9 cellular contexts compared by ENCODE assay signal in genomic region chr12:49824886-49825285, GRCh38. TPM values are rescaled to one million over a fixed set of nuclear protein-coding genes. Genes with fewer than 3 reads are reported as not detected.
DNase-seq lines count a peak whose midpoint lies in the region; ATAC-seq and TF ChIP-seq lines count a peak whose summit lies in the region.
"Had no signal": no experiment of that assay in that cellular context is flagged by ENCODE, and none has a peak within 500 bp of the region (broad histone marks: within the 10 kb centered on the region; RNA-seq: fewer than 3 reads in every experiment).

No MANE protein-coding gene starts in this region.

- H3K27ac ChIP-seq in layer of hippocampus (ENCODE audit: low read depth, low read length) (peak overlapping the region; percentile 48), substantia nigra (ENCODE audit: low read depth, low read length, poor library complexity, severe bottlenecking) (peak overlapping the region; percentile 63)

- H3K27ac Mint-ChIP-seq in progenitor cell of endocrine pancreas, result no peak overlapping the region

- peaks cover 4% of the 10 kb centered on the region for H3K36me3 Mint-ChIP-seq in progenitor cell of endocrine pancreas (ENCODE audit: insufficient read depth)

- no peaks in the 10 kb centered on the region for H3K27me3 Mint-ChIP-seq in progenitor cell of endocrine pancreas

- no peaks in the 10 kb centered on the region for H3K27me3 ChIP-seq in layer of hippocampus (ENCODE audit: control insufficient read depth, insufficient read depth, low read length)

- H3K9me3 Mint-ChIP-seq in progenitor cell of endocrine pancreas (ENCODE audit: low read depth), result no peaks in the 10 kb centered on the region
- H3K9me3 Mint-ChIP-seq: activated T-cell treated with anti-CD3 and anti-CD28 coated beads, Interleukin-2, amount 50 U/mL, for 4 hours had no signal

- no peak overlapping the region for H3K4me3 ChIP-seq in astrocyte of the spinal cord (ENCODE audit: low read depth, low read length)

- in situ Hi-C loops in astrocyte of the spinal cord (cut with HindIII; ENCODE audit: low sequenced_read_pairs), result no loop called here

- H3K4me3 Mint-ChIP-seq in progenitor cell of endocrine pancreas (ENCODE audit: low read depth), result no peak overlapping the region
- H3K4me3 Mint-ChIP-seq: activated T-cell treated with anti-CD3 and anti-CD28 coated beads, Interleukin-2, amount 50 U/mL, for 4 hours had no signal

- TF ChIP-seq CTCF in astrocyte of the spinal cord (IDR thresholded peaks at IDR 0.05; ENCODE audit: low read depth, low read length) (no peak), progenitor cell of endocrine pancreas (IDR thresholded peaks at IDR 0.05; ENCODE audit: unreplicated experiment) (no peak)

- ATAC-seq in GM21619 (IDR thresholded peaks at IDR 0.05; ENCODE audit: unreplicated experiment), result no peak
- ATAC-seq: activated T-cell treated with anti-CD3 and anti-CD28 coated beads, Interleukin-2, amount 50 U/mL, for 4 hours had no signal

- H3K4me1 Mint-ChIP-seq in progenitor cell of endocrine pancreas (ENCODE audit: low read depth), result peaks cover 16% of the 10 kb centered on the region

- DNase-seq in LHCN-M2 (ENCODE audit: low read depth) (peak; percentile 86), astrocyte of the spinal cord (ENCODE audit: low read depth, low spot score) (peak; percentile 53), substantia nigra (lab: John Stamatoyannopoulos, UW) (peak in 6 of 49 donors; percentile 16 to 56 (median 22)), progenitor cell of endocrine pancreas (ENCODE audit: low spot score, unreplicated experiment) (no peak), T1000 (lab: John Stamatoyannopoulos, UW) (no peak)
- no peak for DNase-seq in activated CD8-positive, alpha-beta memory T cell treated with anti-CD3 and anti-CD28 coated beads, Interleukin-2, amount 50 U/mL, for 48 hours
- DNase-seq: activated T-cell treated with anti-CD3 and anti-CD28 coated beads, Interleukin-2, amount 50 U/mL, for 4 hours had no signal

RNA-seq across cellular contexts. Expression of gene NCKAP5L, which starts 3.3 kb away (rescaled TPM):
- total RNA-seq in LHCN-M2 (2014; rRNA removed), result 27.8 and 29.8 TPM in 2 replicates
- polyA plus RNA-seq in LHCN-M2 (2012), result 18.6 TPM
- total RNA-seq in progenitor cell of endocrine pancreas, result 33.4 and 34.5 TPM in 2 replicates

RNA-seq across cellular contexts. Expression of gene BCDIN3D, which starts 18.0 kb away (rescaled TPM):
- 2.5 and 2.9 TPM in 2 replicates for total RNA-seq in LHCN-M2 (2014; rRNA removed)
- polyA plus RNA-seq in LHCN-M2 (2012), result 1.7 TPM
- 6.1 and 7.3 TPM in 2 replicates for total RNA-seq in progenitor cell of endocrine pancreas

Comparison
In these comparisons a context has a peak if more than half of its experiments do, and no peak if none do; other contexts are left out.
1. DNase-seq: peak in LHCN-M2 (single experiment) and astrocyte of the spinal cord (single experiment); none in activated CD8-positive, alpha-beta memory T cell treated with anti-CD3 and anti-CD28 coated beads, Interleukin-2, amount 50 U/mL, for 48 hours (single experiment), progenitor cell of endocrine pancreas (single experiment) and T1000 (single experiment).